In the genomic region with DNA sequence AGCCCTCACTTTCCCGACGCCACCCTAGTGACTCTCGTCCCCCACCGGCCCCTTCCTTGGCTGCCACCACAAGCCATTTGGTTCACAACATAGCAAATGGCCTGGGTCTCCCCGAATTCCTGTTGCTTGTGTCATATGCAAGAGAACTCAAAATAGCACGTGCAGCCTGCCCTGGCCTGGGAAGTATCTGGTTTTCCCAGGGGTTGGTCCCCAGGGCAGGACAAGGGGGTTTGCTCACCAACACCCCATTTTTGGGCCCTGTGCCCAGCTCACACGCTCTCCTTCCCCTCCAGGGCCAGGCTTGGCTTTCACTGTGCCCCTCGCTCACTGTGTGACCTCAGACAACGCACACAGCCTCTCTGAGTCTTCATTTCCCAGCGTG, we compare ENCODE assay signal across 21 cellular contexts. TPM values are rescaled to one million over a fixed set of nuclear protein-coding genes. Genes with fewer than 3 reads are reported as not detected.
DNase-seq lines count a peak whose midpoint lies in the region; ATAC-seq and TF ChIP-seq lines count a peak whose summit lies in the region.
"Had no signal": no experiment of that assay in that cellular context is flagged by ENCODE, and none has a peak within 500 bp of the region (broad histone marks: within the 10 kb centered on the region; RNA-seq: fewer than 3 reads in every experiment).

No MANE protein-coding gene starts in this region.

- H3K27me3 ChIP-seq in IMR-90 (ENCODE audit: control insufficient read depth, insufficient read depth, low read length) (peaks cover 3% of the 10 kb centered on the region), testis (no peaks in the 10 kb centered on the region)
- H3K27me3 ChIP-seq: body of pancreas had no signal

- no peak overlapping the region for H2BK5ac ChIP-seq in IMR-90 (ENCODE audit: low read depth, low read length, poor library complexity, severe bottlenecking)

- H2AK5ac ChIP-seq in IMR-90 (ENCODE audit: low read depth, low read length): peak overlapping the region; percentile 90; the same call in 1 of the 2 replicates

- no peak overlapping the region for H3K4me2 ChIP-seq in IMR-90 (ENCODE audit: low read depth, low read length)

- H3K27ac ChIP-seq in IMR-90 (ENCODE audit: insufficient read depth, low read length) (no peak overlapping the region), testis (peak overlapping the region; percentile 65 to 86)

- no TSS peak for BruUV-seq in IMR-90 (replicated peaks; lab: Mats Ljungman, UMichigan)

- H3K9me1 ChIP-seq in IMR-90 (ENCODE audit: insufficient read depth, low read length): peaks cover 13% of the 10 kb centered on the region

- no peaks in the 10 kb centered on the region for H3K79me1 ChIP-seq in IMR-90 (ENCODE audit: low read depth in 1 of 2, low read length in 2 of 2)

- peak overlapping the region; percentile 60 for H2AK9ac ChIP-seq in IMR-90 (replicated peaks; ENCODE audit: low read depth, low read length, poor library complexity)

- peak overlapping the region; percentile 81 for H2AFZ ChIP-seq in IMR-90 (replicated peaks; ENCODE audit: low read length, poor library complexity)

- no peaks in the 10 kb centered on the region for H3K36me3 Mint-ChIP-seq in T-cell
- H3K36me3 Mint-ChIP-seq: IgD-negative memory B cell, memory B cell, type B pancreatic cell had no signal

- in situ Hi-C loops in IMR-90 (cut with MboI; ENCODE audit: low sequenced_read_pairs): no loop called here

- H3K23ac ChIP-seq in IMR-90 (ENCODE audit: low read depth, low read length): no peak overlapping the region

- peak overlapping the region; percentile 83 for H2BK20ac ChIP-seq in IMR-90 (ENCODE audit: low read depth, low read length)

- H3K18ac ChIP-seq in IMR-90 (ENCODE audit: low read depth, low read length): peak overlapping the region; percentile 61; the same call in 1 of the 2 replicates

- no peak for TF ChIP-seq RAD21 in IMR-90 (IDR thresholded peaks at IDR 0.05; ENCODE audit: low read length)

- H2BK120ac ChIP-seq in IMR-90 (ENCODE audit: low read depth, low read length): peak overlapping the region; percentile 49

- CTCF ChIA-PET in IMR-90 (lab: Yijun Ruan, JAX): no interaction called here
- CTCF ChIA-PET in T-cell (lab: Charles Lee): interaction anchor here in 1 of 2 donors (0.7 kb wide), 1 partner anchor 44 kb away, joined by 4 read pairs; no protein-coding TSS in a partner anchor

- no peak overlapping the region; the same call in 1 of the 2 replicates for H4K91ac ChIP-seq in IMR-90 (ENCODE audit: insufficient read depth, low read depth, low read length)

- peak overlapping the region in 1 of 2 experiments; percentile 41; a peak in 1 of 4 replicates for H4K8ac ChIP-seq in IMR-90 (ENCODE audit: low read depth in 2 of 2, low read length in 2 of 2)

- intact Hi-C loops in IMR-90 (cut with micrococcal nuclease): no loop called here
- intact Hi-C loops in testis (cut with DNase I; ENCODE audit: low total_unique reads): no loop called here

- H4K5ac ChIP-seq in IMR-90 (ENCODE audit: low read depth, low read length): no peak overlapping the region

- H3K27ac Mint-ChIP-seq in T-cell: no peak overlapping the region
- H3K27ac Mint-ChIP-seq: IgD-negative memory B cell, memory B cell, type B pancreatic cell had no signal

- ATAC-seq in IMR-90 (ENCODE audit: low read depth) (peak; percentile 45), GM18867 (IDR thresholded peaks at IDR 0.05; ENCODE audit: unreplicated experiment) (no peak), T-cell (replicated peaks in 1 of 4) (no peak)
- ATAC-seq: body of pancreas had no signal

- H3K4me1 Mint-ChIP-seq in T-cell: no peaks in the 10 kb centered on the region
- H3K4me1 Mint-ChIP-seq: IgD-negative memory B cell had no signal

- POLR2A ChIA-PET in IMR-90 (lab: Charles Lee; ENCODE audit: unreplicated experiment): no interaction called here
- POLR2A ChIA-PET in T-cell (lab: Charles Lee): no interaction called here

- DNase-seq in IMR-90 (peak; percentile 61), fibroblast of the aortic adventitia (ENCODE audit: low read depth) (peak; percentile 57), myocyte (ENCODE audit: low read depth) (peak; percentile 82), testis (peak; percentile 68), NCI-H524 (lab: John Stamatoyannopoulos, UW) (no peak), T-cell (no peak), 8988T (no peak)
- DNase-seq: activated CD8-positive, alpha-beta memory T cell treated with anti-CD3 and anti-CD28 coated beads for 24 hours; activated effector memory CD4-positive, alpha-beta T cell treated with anti-CD3 and anti-CD28 coated beads, Interleukin-2, amount 50 U/mL, for 16 hours; AML-193; foreskin melanocyte; GOT3; NCI-H2081 treated with DMSO at 0.1 percent for 48 hours; NCI-H774; stimulated activated CD4-positive, alpha-beta T cell treated with anti-CD3 and anti-CD28 coated beads, Interleukin-1b, Interleukin-23, amount 100 ng/mL, for 48 hours had no signal

- no peak overlapping the region for H3K56ac ChIP-seq in IMR-90 (ENCODE audit: extremely low read depth, insufficient read depth, low read length)

- no peak for TF ChIP-seq POLR2A in IMR-90 (IDR thresholded peaks at IDR 0.05; ENCODE audit: low read depth, low read length)
- TF ChIP-seq POLR2A in testis (IDR thresholded peaks at IDR 0.05): no peak

- no peaks in the 10 kb centered on the region for H3K36me3 ChIP-seq in IMR-90 (ENCODE audit: control insufficient read depth, insufficient read depth, low read length)
- no peaks in the 10 kb centered on the region for H3K36me3 ChIP-seq in testis (ENCODE audit: low read depth, missing control alignments)

- H3K9me3 ChIP-seq in IMR-90 (ENCODE audit: control insufficient read depth, insufficient read depth, low read length): no peaks in the 10 kb centered on the region
- no peaks in the 10 kb centered on the region for H3K9me3 ChIP-seq in testis
- H3K9me3 ChIP-seq: body of pancreas had no signal

- no peak overlapping the region for H3K9ac ChIP-seq in IMR-90 (ENCODE audit: low read depth, low read length)

- peak overlapping the region; percentile 93 for H3K14ac ChIP-seq in IMR-90 (replicated peaks; ENCODE audit: low read depth, low read length)

- peaks cover 12 to 17% of the 10 kb centered on the region in 2 donors for H3K27me3 Mint-ChIP-seq in T-cell

- peak overlapping the region; percentile 74 for H3K4ac ChIP-seq in IMR-90 (ENCODE audit: low read depth, low read length)

- TF ChIP-seq CTCF in IMR-90 (conservative IDR thresholded peaks at IDR 0.05; ENCODE audit: low read depth, low read length) (no peak), fibroblast of the aortic adventitia (IDR thresholded peaks at IDR 0.05; ENCODE audit: insufficient read depth, low read length) (no peak), testis (IDR thresholded peaks at IDR 0.05) (no peak)

- WGBS in IMR-90 (ENCODE audit: extremely low coverage in 2 of 2, insufficient read length in 1 of 2), 2 experiments: 45% methylated on average over 5 of the region's 10 CpGs; no CpG with 5 or more reads in 1 of the 2 experiments
- 54 to 62% methylated on average over 10 of the region's 10 CpGs for WGBS in testis, 2 donors

- H3K4me3 Mint-ChIP-seq in T-cell: no peak overlapping the region
- H3K4me3 Mint-ChIP-seq: memory B cell, type B pancreatic cell had no signal

- H3K9me3 Mint-ChIP-seq in T-cell: no peaks in the 10 kb centered on the region
- H3K9me3 Mint-ChIP-seq: memory B cell, type B pancreatic cell had no signal

- H3K4me1 ChIP-seq in IMR-90 (ENCODE audit: control insufficient read depth, insufficient read depth, low read length): peaks cover 15% of the 10 kb centered on the region
- peaks cover 13% of the 10 kb centered on the region for H3K4me1 ChIP-seq in testis
- H3K4me1 ChIP-seq: body of pancreas had no signal

- dilution Hi-C loops in IMR-90 (cut with HindIII; ENCODE audit: low sequenced_read_pairs, unreplicated experiment): no loop called here

- H4K20me1 ChIP-seq in IMR-90 (ENCODE audit: insufficient read depth, low read length): no peaks in the 10 kb centered on the region

- no peak overlapping the region for H3K4me3 ChIP-seq in IMR-90 (ENCODE audit: insufficient read depth, low read depth, low read length)
- H3K4me3 ChIP-seq in fibroblast of the aortic adventitia (ENCODE audit: low read depth, low read length): no peak overlapping the region
- H3K4me3 ChIP-seq in testis: no peak overlapping the region
- H3K4me3 ChIP-seq: body of pancreas had no signal

- peak overlapping the region; percentile 92; the same call in 2 of the 3 replicates for H2BK15ac ChIP-seq in IMR-90 (ENCODE audit: low read depth, low read length)

TF ChIP-seq in IMR-90, 13 proteins besides CTCF, POLR2A, EP300 and RAD21 (continues in another document):
- TF ChIP-seq BHLHE40 (IDR thresholded peaks at IDR 0.05; ENCODE audit: low read depth, low read length): peak; percentile 84

RNA-seq across cellular contexts. Expression of gene TPCN2, which starts 12.8 kb away (rescaled TPM):
- 3.1 and 3.4 TPM in 2 replicates for total RNA-seq in IMR-90 (2012; rRNA removed)
- 6.9 and 8.0 TPM in 2 replicates for polyA plus RNA-seq in IMR-90 (2012; rRNA removed)
- polyA plus RNA-seq in IMR-90 (2012; cell fraction: cytosol; rRNA removed): 5.9 and 7.4 TPM in 2 replicates
- 41.5 and 56.5 TPM in 2 replicates for polyA plus RNA-seq in IMR-90 (2012; cell fraction: nucleus; rRNA removed; ENCODE audit: low replicate concordance)
- 10.3 and 11.1 TPM in 2 replicates for total RNA-seq in fibroblast of the aortic adventitia (ENCODE audit: low replicate concordance)
- total RNA-seq in myocyte: 1.8 and 5.6 TPM in 2 replicates
- polyA plus RNA-seq in myocyte (2012): 6.5 TPM
- total RNA-seq in testis: 10 to 100 TPM; 28.4 to 32.5 TPM
- polyA plus RNA-seq in testis (ENCODE audit: insufficient read depth, low read depth, low replicate concordance): 12.9 TPM
- total RNA-seq in T-cell: 10 to 100 TPM; 14.9 to 34.3 (median 19.4) TPM

RNA-seq across cellular contexts. Expression of gene MRGPRF, which starts 22.9 kb away (rescaled TPM):
- total RNA-seq in IMR-90 (2012; rRNA removed) (5.8 and 6.3 TPM in 2 replicates), fibroblast of the aortic adventitia (ENCODE audit: low replicate concordance) (34.3 and 41.8 TPM in 2 replicates), myocyte (0.21 TPM in 1 of 2 replicates, not detected in the other), testis (10 to 100 TPM in 1 of 2 donors, 1 to 10 TPM in 1; 10.0 to 12.2 TPM), T-cell (not detected)
- polyA plus RNA-seq in IMR-90 (2012; rRNA removed) (27.3 and 28.8 TPM in 2 replicates), testis (ENCODE audit: insufficient read depth, low read depth, low replicate concordance) (21.1 TPM)
- polyA plus RNA-seq in IMR-90 (2012; cell fraction: cytosol; rRNA removed): 27.9 and 54.6 TPM in 2 replicates
- 17.5 and 36.2 TPM in 2 replicates for polyA plus RNA-seq in IMR-90 (2012; cell fraction: nucleus; rRNA removed; ENCODE audit: low replicate concordance)
- 0.25 TPM for polyA plus RNA-seq in myocyte (2012)
- total RNA-seq: RPMI7951 had no signal
- polyA plus RNA-seq: IgD-negative memory B cell had no signal

RNA-seq across cellular contexts. Expression of gene MRGPRD, which starts 55.2 kb away (rescaled TPM):
- not detected in 2 replicates for total RNA-seq in IMR-90 (2012; rRNA removed)
- not detected in 2 replicates for polyA plus RNA-seq in IMR-90 (2012; rRNA removed)
- polyA plus RNA-seq in IMR-90 (2012; cell fraction: cytosol; rRNA removed): not detected in 2 replicates
- polyA plus RNA-seq in IMR-90 (2012; cell fraction: nucleus; rRNA removed; ENCODE audit: low replicate concordance): not detected in 2 replicates
- total RNA-seq in fibroblast of the aortic adventitia (ENCODE audit: low replicate concordance): not detected in 2 replicates
- total RNA-seq in myocyte: not detected in 2 replicates
- not detected for polyA plus RNA-seq in myocyte (2012)
- not detected for total RNA-seq in testis
- not detected for polyA plus RNA-seq in testis (ENCODE audit: insufficient read depth, low read depth, low replicate concordance)
- total RNA-seq in T-cell: not detected
- total RNA-seq: body of pancreas, RPMI7951 had no signal
- polyA plus RNA-seq: IgD-negative memory B cell had no signal

Comparison
In these comparisons a context has a peak if more than half of its experiments do, and no peak if none do; other contexts are left out.
1. DNase-seq: peak in IMR-90 (single experiment), fibroblast of the aortic adventitia (single experiment), myocyte (single experiment) and testis (single experiment); none in NCI-H524 (0 of 2), T-cell (0 of 34) and 8988T (single experiment).